18 cellular contexts compared by ENCODE assay signal in the genomic region with DNA sequence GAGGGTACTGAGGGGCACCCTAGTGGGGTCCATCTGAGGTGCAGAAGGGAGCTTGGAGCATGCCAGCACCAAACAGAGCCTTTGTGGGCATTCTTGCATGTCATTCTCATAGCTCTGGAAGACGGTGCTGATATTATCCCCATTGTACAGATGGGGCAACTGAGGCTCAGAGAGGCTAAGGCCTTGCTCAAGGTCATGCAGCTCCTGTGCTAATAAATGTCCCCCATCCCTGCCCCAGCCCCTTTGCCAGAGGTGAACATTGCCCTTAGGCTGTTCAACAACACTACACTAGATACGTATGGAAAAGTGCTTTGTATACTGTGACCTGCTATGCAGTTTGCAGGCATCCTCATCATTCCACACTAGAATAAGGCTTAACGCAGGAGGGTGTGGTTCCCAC.
"Had no signal": no experiment of that assay in that cellular context is flagged by ENCODE, and none has a peak within 500 bp of the region (broad histone marks: within the 10 kb centered on the region; RNA-seq: fewer than 3 reads in every experiment).

No MANE protein-coding gene starts in this region.

- ATAC-seq: body of pancreas, T-helper 17 cell had no signal

- DNase-seq: activated CD4-positive, alpha-beta memory T cell treated with anti-CD3 and anti-CD28 coated beads, Interleukin-2, amount 10 ng/mL, durations not matched to agents 7 days and 5 days; activated CD4-positive, alpha-beta T cell treated with anti-CD3 and anti-CD28 coated beads, Interleukin-2, amount 10 ng/mL, durations not matched to agents 7 days and 5 days; activated CD4-positive, CD25-positive, alpha-beta regulatory T cell; activated naive CD4-positive, alpha-beta T cell treated with anti-CD3 and anti-CD28 coated beads, Interleukin-2, amount 50 U/mL, for 16 hours; activated naive CD8-positive, alpha-beta T cell treated with anti-CD3 and anti-CD28 coated beads, Interleukin-2, amount 10 ng/mL, durations not matched to agents 7 days and 5 days; activated T-cell treated with anti-CD3 and anti-CD28 coated beads for 4 hours; activated T-cell treated with anti-CD3 and anti-CD28 coated beads, Interleukin-2, amount 50 U/mL, for 48 hours; Karpas-422; NCI-H1105 treated with DMSO at 0.1 percent for 48 hours; NCI-H1436 treated with DMSO at 0.1 percent for 48 hours; NCI-H187; NCI-H2081; NCI-H510A treated with DMSO at 0.1 percent for 48 hours; Peyer's patch; SIG-M5; T-helper 17 cell; T-helper 9 cell had no signal

- H3K27me3 ChIP-seq: body of pancreas, Peyer's patch had no signal

- H3K27ac ChIP-seq: Peyer's patch had no signal

- H3K9me3 ChIP-seq: body of pancreas, Peyer's patch had no signal

- H3K4me3 ChIP-seq: body of pancreas, Peyer's patch had no signal

- H3K36me3 ChIP-seq: Peyer's patch had no signal
